Comparison of ENCODE assay signal across 2 cellular contexts in genomic region chr4:4671774-4672349, GRCh38.
TF ChIP-seq lines count a peak whose summit lies in the region.

No MANE protein-coding gene starts in this region.

TF ChIP-seq in SK-N-SH treated with all-trans-retinoic acid at 6 μM for 48 hours, 23 proteins besides CTCF, POLR2A, EP300 and RAD21 (continued from another document):
- no peak for TF ChIP-seq TOX (CRISPR knock-in tag; IDR thresholded peaks at IDR 0.05; ENCODE audit: borderline replicate concordance)
- TF ChIP-seq ZNF8 (CRISPR knock-in tag; IDR thresholded peaks at IDR 0.05), result no peak

TF ChIP-seq in SK-N-SH, 30 proteins besides CTCF, POLR2A, EP300 and RAD21 (continued from another document):
- no peak for TF ChIP-seq RFX5 (IDR thresholded peaks at IDR 0.05; ENCODE audit: low read length)
- no peak for TF ChIP-seq JUND (IDR thresholded peaks at IDR 0.05)
- TF ChIP-seq ZBTB33 (IDR thresholded peaks at IDR 0.05; ENCODE audit: borderline replicate concordance, low read depth), result no peak
- no peak for TF ChIP-seq FOXM1 (IDR thresholded peaks at IDR 0.05; ENCODE audit: low read depth)
- no peak for TF ChIP-seq TCF12 (IDR thresholded peaks at IDR 0.05)
- TF ChIP-seq CHD2 (IDR thresholded peaks at IDR 0.05; ENCODE audit: low read length, partially characterized antibody), result no peak
